7 cellular contexts compared by ENCODE assay signal in genomic region chr16:176006-176405, GRCh38. TPM values are rescaled to one million over a fixed set of nuclear protein-coding genes. Genes with fewer than 3 reads are reported as not detected.
"Had no signal": no experiment of that assay in that cellular context is flagged by ENCODE, and none has a peak within 500 bp of the region (broad histone marks: within the 10 kb centered on the region; RNA-seq: fewer than 3 reads in every experiment).

No MANE protein-coding gene starts in this region.

RNA-seq across cellular contexts. Expression of gene HBA1, which starts 0.5 kb away (rescaled TPM):
- total RNA-seq: activated CD8-positive, alpha-beta T cell treated with anti-CD3 and anti-CD28 coated beads, Interleukin-2, amount 10 ng/mL, durations not matched to agents 7 days and 5 days; activated naive CD4-positive, alpha-beta T cell treated with anti-CD3 and anti-CD28 coated beads for 36 hours; OCI-LY7; T-helper 2 cell treated with Interferon-gamma antibody and Interleukin-4, amounts not matched to agents 100 ng/mL and 5 ng/mL, for 36 hours had no signal

RNA-seq across cellular contexts. Expression of gene HBA2, which starts 3.3 kb away (rescaled TPM):
- total RNA-seq: activated CD8-positive, alpha-beta T cell treated with anti-CD3 and anti-CD28 coated beads, Interleukin-2, amount 10 ng/mL, durations not matched to agents 7 days and 5 days; OCI-LY7; T-helper 2 cell treated with Interferon-gamma antibody and Interleukin-4, amounts not matched to agents 100 ng/mL and 5 ng/mL, for 36 hours had no signal

RNA-seq across cellular contexts. Expression of gene HBQ1, which starts 4.3 kb away (rescaled TPM):
- total RNA-seq: activated CD8-positive, alpha-beta T cell treated with anti-CD3 and anti-CD28 coated beads, Interleukin-2, amount 10 ng/mL, durations not matched to agents 7 days and 5 days; breast epithelium; OCI-LY7; Right ventricle myocardium inferior; T-helper 2 cell treated with Interferon-gamma antibody and Interleukin-4, amounts not matched to agents 100 ng/mL and 5 ng/mL, for 36 hours had no signal

RNA-seq across cellular contexts. Expression of gene HBM, which starts 10.2 kb away (rescaled TPM):
- total RNA-seq: activated CD8-positive, alpha-beta T cell treated with anti-CD3 and anti-CD28 coated beads, Interleukin-2, amount 10 ng/mL, durations not matched to agents 7 days and 5 days; activated naive CD4-positive, alpha-beta T cell treated with anti-CD3 and anti-CD28 coated beads for 36 hours; OCI-LY7; Right ventricle myocardium inferior; T-helper 2 cell treated with Interferon-gamma antibody and Interleukin-4, amounts not matched to agents 100 ng/mL and 5 ng/mL, for 36 hours had no signal
- polyA plus RNA-seq: adrenal gland had no signal

RNA-seq across cellular contexts. Expression of gene HBZ, which starts 23.6 kb away (rescaled TPM):
- total RNA-seq: activated CD8-positive, alpha-beta T cell treated with anti-CD3 and anti-CD28 coated beads, Interleukin-2, amount 10 ng/mL, durations not matched to agents 7 days and 5 days; activated naive CD4-positive, alpha-beta T cell treated with anti-CD3 and anti-CD28 coated beads for 36 hours; breast epithelium; OCI-LY7; Right ventricle myocardium inferior; T-helper 2 cell treated with Interferon-gamma antibody and Interleukin-4, amounts not matched to agents 100 ng/mL and 5 ng/mL, for 36 hours had no signal
- polyA plus RNA-seq: adrenal gland had no signal
